ENCODE assay signal across 13 cellular contexts in the genomic region with DNA sequence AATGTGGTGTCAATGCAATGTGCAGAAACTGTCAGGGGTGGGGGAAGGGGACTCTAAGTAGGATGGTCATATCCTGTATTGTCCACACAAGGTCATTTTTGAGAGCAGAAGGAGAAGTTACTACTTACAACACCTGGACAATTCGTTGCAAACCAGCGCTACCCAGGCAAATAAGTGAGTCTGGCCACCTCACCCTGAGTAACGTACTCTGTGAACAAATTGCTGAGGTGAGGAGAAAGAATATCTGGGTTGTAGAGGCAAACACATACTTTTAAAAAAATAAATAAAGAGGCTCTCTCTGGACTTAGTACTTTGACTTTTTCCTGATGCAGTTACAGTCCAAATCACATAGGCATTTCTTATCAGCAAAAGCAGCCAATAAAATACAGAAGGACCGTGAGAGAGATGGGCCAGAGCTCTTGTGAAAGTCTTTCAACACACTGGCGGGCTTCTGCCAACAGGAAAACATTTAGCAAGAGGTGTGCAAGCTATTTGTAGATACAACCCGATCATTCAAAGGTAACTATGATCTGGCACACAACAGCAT.
DNase-seq lines count a peak whose midpoint lies in the region; ATAC-seq and TF ChIP-seq lines count a peak whose summit lies in the region.
"Had no signal": no experiment of that assay in that cellular context is flagged by ENCODE, and none has a peak within 500 bp of the region (broad histone marks: within the 10 kb centered on the region; RNA-seq: fewer than 3 reads in every experiment).

No MANE protein-coding gene starts in this region.

- no peaks in the 10 kb centered on the region for H3K79me1 ChIP-seq in IMR-90 (ENCODE audit: low read depth in 1 of 2, low read length in 2 of 2)

- no peak overlapping the region for H3K56ac ChIP-seq in IMR-90 (ENCODE audit: extremely low read depth, insufficient read depth, low read length)

- peaks cover 8% of the 10 kb centered on the region; the same call in 1 of the 2 replicates for H3K9me1 ChIP-seq in IMR-90 (ENCODE audit: insufficient read depth, low read length)

- DNase-seq in IMR-90: peak; percentile 17
- DNase-seq in left kidney (ENCODE audit: low read depth, low spot score): peak; percentile 17
- DNase-seq in spleen: no peak
- DNase-seq in stimulated activated CD4-positive, alpha-beta T cell treated with anti-CD3 and anti-CD28 coated beads, Interleukin-1b, Interleukin-23, amount 100 ng/mL, for 48 hours: no peak
- DNase-seq in H7: no peak
- DNase-seq in OCI-LY7 (ENCODE audit: low spot score): no peak
- DNase-seq: activated CD4-positive, alpha-beta T cell treated with anti-CD3 and anti-CD28 coated beads, Interleukin-2, amount 50 U/mL, for 4 hours; DMS79 treated with DMSO at 0.1 percent for 48 hours; NCI-H1105; SJCRH30; stimulated activated naive CD8-positive, alpha-beta T cell treated with anti-CD3 and anti-CD28 coated beads, Interleukin-15, Interleukin-2, amounts not matched to agents 100 U/mL and 50 U/mL, for 24 hours had no signal

- H3K27me3 ChIP-seq in IMR-90 (ENCODE audit: control insufficient read depth, insufficient read depth, low read length) (no peaks in the 10 kb centered on the region), OCI-LY3 (ENCODE audit: low read depth, low read length) (no peaks in the 10 kb centered on the region), spleen (replicated peaks in 1 of 7) (no peaks in the 10 kb centered on the region), H7 (ENCODE audit: control insufficient read depth, insufficient read depth, low read length) (no peaks in the 10 kb centered on the region)

- peaks cover 16% of the 10 kb centered on the region for H3K4me1 ChIP-seq in IMR-90 (ENCODE audit: control insufficient read depth, insufficient read depth, low read length)
- H3K4me1 ChIP-seq in OCI-LY3 (ENCODE audit: low read length): peaks cover 84% of the 10 kb centered on the region
- peaks cover 0 to 56% (median 13%) of the 10 kb centered on the region in 6 donors for H3K4me1 ChIP-seq in spleen
- peaks cover 10% of the 10 kb centered on the region for H3K4me1 ChIP-seq in OCI-LY7 (ENCODE audit: insufficient read depth, low read length, poor library complexity, severe bottlenecking)
- H3K4me1 ChIP-seq: SJCRH30 had no signal

- H4K20me1 ChIP-seq in IMR-90 (ENCODE audit: insufficient read depth, low read length) (no peaks in the 10 kb centered on the region), OCI-LY3 (ENCODE audit: insufficient read depth, low read length) (no peaks in the 10 kb centered on the region), OCI-LY7 (ENCODE audit: insufficient read depth, low read length) (no peaks in the 10 kb centered on the region)

- no peak overlapping the region for H3K18ac ChIP-seq in IMR-90 (ENCODE audit: low read depth, low read length)

- H3K9ac ChIP-seq in IMR-90 (ENCODE audit: low read depth, low read length) (no peak overlapping the region), OCI-LY3 (ENCODE audit: low read length) (peak overlapping the region; percentile 3; the same call in 1 of the 2 replicates)

- H3K23ac ChIP-seq in IMR-90 (ENCODE audit: low read depth, low read length): no peak overlapping the region

- no peak overlapping the region for H2AK5ac ChIP-seq in IMR-90 (ENCODE audit: low read depth, low read length)

- H3K36me3 ChIP-seq in IMR-90 (ENCODE audit: control insufficient read depth, insufficient read depth, low read length) (no peaks in the 10 kb centered on the region), OCI-LY3 (replicated peaks; ENCODE audit: low read depth, low read length) (no peaks in the 10 kb centered on the region), spleen (no peaks in the 10 kb centered on the region), H7 (replicated peaks; ENCODE audit: control insufficient read depth, insufficient read depth, low read length) (no peaks in the 10 kb centered on the region), OCI-LY7 (ENCODE audit: insufficient read depth, low read length) (no peaks in the 10 kb centered on the region; the same call in 1 of the 2 replicates)
- H3K36me3 ChIP-seq: SJCRH30 had no signal

- in situ Hi-C loops in IMR-90 (cut with MboI; ENCODE audit: low sequenced_read_pairs): no loop called here

- POLR2A ChIA-PET in IMR-90 (lab: Charles Lee; ENCODE audit: unreplicated experiment) (no interaction called here), OCI-LY7 (lab: Charles Lee) (interaction anchor here (0.7 to 0.8 kb wide), 2 partner anchors 8 to 20 kb away, joined by 3 to 4 read pairs; no protein-coding TSS in a partner anchor)

- H3K27ac ChIP-seq in IMR-90 (ENCODE audit: insufficient read depth, low read length): no peak overlapping the region
- H3K27ac ChIP-seq in OCI-LY3 (ENCODE audit: low read length): no peak overlapping the region
- peak overlapping the region in 7 of 8 donors; percentile 55 to 87 (median 76) for H3K27ac ChIP-seq in spleen
- no peak overlapping the region for H3K27ac ChIP-seq in OCI-LY7 (ENCODE audit: low read depth, low read length, poor library complexity, severe bottlenecking)
- H3K27ac ChIP-seq: SJCRH30 had no signal

- H2BK15ac ChIP-seq in IMR-90 (ENCODE audit: low read depth, low read length): no peak overlapping the region

- no peak overlapping the region for H2BK120ac ChIP-seq in IMR-90 (ENCODE audit: low read depth, low read length)

- no peak overlapping the region for H2BK20ac ChIP-seq in IMR-90 (ENCODE audit: low read depth, low read length)

- no peak for ATAC-seq in IMR-90 (ENCODE audit: low read depth)
- ATAC-seq: stimulated activated naive CD8-positive, alpha-beta T cell treated with anti-CD3 and anti-CD28 coated beads, Interleukin-15, Interleukin-2, amounts not matched to agents 100 U/mL and 50 U/mL, for 24 hours had no signal

- no peak overlapping the region for H3K14ac ChIP-seq in IMR-90 (replicated peaks; ENCODE audit: low read depth, low read length)

- CTCF ChIA-PET in IMR-90 (lab: Yijun Ruan, JAX) (no interaction called here), OCI-LY7 (lab: Charles Lee; ENCODE audit: unreplicated experiment) (no interaction called here)

- TF ChIP-seq CTCF in IMR-90 (conservative IDR thresholded peaks at IDR 0.05; ENCODE audit: low read depth, low read length): no peak
- no peak for TF ChIP-seq CTCF in OCI-LY3 (IDR thresholded peaks at IDR 0.05; ENCODE audit: low read depth, low read length)
- peak in 1 of 11 experiments; percentile 12 for TF ChIP-seq CTCF in spleen (IDR thresholded peaks at IDR 0.05 in 8 of 11, conservative IDR thresholded peaks at IDR 0.05 in 3 of 11)
- TF ChIP-seq CTCF in OCI-LY7 (conservative IDR thresholded peaks at IDR 0.05; ENCODE audit: low read length): no peak

- no peak overlapping the region for H2BK5ac ChIP-seq in IMR-90 (ENCODE audit: low read depth, low read length, poor library complexity, severe bottlenecking)

- no peak overlapping the region for H2AFZ ChIP-seq in IMR-90 (replicated peaks; ENCODE audit: low read length, poor library complexity)
- 0 out of 2 replicates have a peak overlapping the region, but pooled peaks have one; percentile 0 for H2AFZ ChIP-seq in OCI-LY3 (ENCODE audit: low read depth, low read length)
- no peak overlapping the region for H2AFZ ChIP-seq in OCI-LY7 (ENCODE audit: low read length)

- H3K4me2 ChIP-seq in IMR-90 (ENCODE audit: low read depth, low read length) (no peak overlapping the region), OCI-LY3 (ENCODE audit: low read length) (peak overlapping the region; percentile 17), OCI-LY7 (ENCODE audit: low read length) (no peak overlapping the region)

- H3K79me2 ChIP-seq in OCI-LY3 (ENCODE audit: low read length): no peaks in the 10 kb centered on the region
- H3K79me2 ChIP-seq in OCI-LY7 (ENCODE audit: insufficient read depth, low read depth, low read length): no peaks in the 10 kb centered on the region

- no peak overlapping the region for H4K5ac ChIP-seq in IMR-90 (ENCODE audit: low read depth, low read length)

- TF ChIP-seq POLR2A in IMR-90 (IDR thresholded peaks at IDR 0.05; ENCODE audit: low read depth, low read length) (no peak), spleen (IDR thresholded peaks at IDR 0.05) (no peak)

- H4K91ac ChIP-seq in IMR-90 (ENCODE audit: insufficient read depth, low read depth, low read length): no peak overlapping the region

- WGBS in IMR-90 (ENCODE audit: extremely low coverage in 2 of 2, insufficient read length in 1 of 2), 2 experiments: no CpG with 5 or more reads among the region's 6 CpGs
- WGBS in spleen, 5 donors: 35 to 64% (median 58%) methylated on average over 6 of the region's 6 CpGs

- no peak overlapping the region for H2AK9ac ChIP-seq in IMR-90 (replicated peaks; ENCODE audit: low read depth, low read length, poor library complexity)

- BruUV-seq in IMR-90 (replicated peaks; lab: Mats Ljungman, UMichigan) (no TSS peak), OCI-LY7 (replicated peaks; lab: Mats Ljungman, UMichigan) (no TSS peak)

- no peaks in the 10 kb centered on the region for H3K9me2 ChIP-seq in OCI-LY7 (ENCODE audit: insufficient read depth, low read length)

- TF ChIP-seq RAD21 in IMR-90 (IDR thresholded peaks at IDR 0.05; ENCODE audit: low read length): no peak

- H3K4me3 ChIP-seq in IMR-90 (ENCODE audit: insufficient read depth, low read depth, low read length): no peak overlapping the region
- H3K4me3 ChIP-seq in OCI-LY3 (ENCODE audit: low read length): no peak overlapping the region
- H3K4me3 ChIP-seq in spleen: peak overlapping the region in 1 of 8 donors; percentile 44
- no peak overlapping the region for H3K4me3 ChIP-seq in H7 (ENCODE audit: insufficient read depth, low read depth, low read length)
- no peak overlapping the region for H3K4me3 ChIP-seq in OCI-LY7 (ENCODE audit: low read depth, low read length, poor library complexity, severe bottlenecking)
- H3K4me3 ChIP-seq: SJCRH30, skin epidermis had no signal

- intact Hi-C loops in IMR-90 (cut with micrococcal nuclease) (no loop called here), spleen (cut with DNase I; ENCODE audit: low total_unique reads) (no loop called here), OCI-LY7 (cut with micrococcal nuclease; ENCODE audit: unreplicated experiment) (no loop called here)

- no peak overlapping the region for H4K8ac ChIP-seq in IMR-90 (ENCODE audit: low read depth in 2 of 2, low read length in 2 of 2)

- H3K4ac ChIP-seq in IMR-90 (ENCODE audit: low read depth, low read length): no peak overlapping the region; the same call in 1 of the 2 replicates

- H3K9me3 ChIP-seq in IMR-90 (ENCODE audit: control insufficient read depth, insufficient read depth, low read length) (no peaks in the 10 kb centered on the region), OCI-LY3 (ENCODE audit: insufficient read depth, low read length) (no peaks in the 10 kb centered on the region), spleen (no peaks in the 10 kb centered on the region), OCI-LY7 (ENCODE audit: low read length) (no peaks in the 10 kb centered on the region)
- H3K9me3 ChIP-seq: SJCRH30 had no signal

- dilution Hi-C loops in IMR-90 (cut with HindIII; ENCODE audit: low sequenced_read_pairs, unreplicated experiment): no loop called here

TF ChIP-seq in IMR-90, 13 proteins besides CTCF, POLR2A, EP300 and RAD21 (continues in another document):
- TF ChIP-seq MAZ (IDR thresholded peaks at IDR 0.05; ENCODE audit: borderline replicate concordance, low read depth, low read length): no peak

Comparison
In these comparisons a context has a peak if more than half of its experiments do, and no peak if none do; other contexts are left out.
1. DNase-seq: peak in IMR-90 (single experiment) and left kidney (single experiment); none in spleen (single experiment), stimulated activated CD4-positive, alpha-beta T cell treated with anti-CD3 and anti-CD28 coated beads, Interleukin-1b, Interleukin-23, amount 100 ng/mL, for 48 hours (single experiment), H7 (single experiment) and OCI-LY7 (single experiment).
2. H3K27ac ChIP-seq: peak in spleen (7 of 8); none in IMR-90 (single experiment), OCI-LY3 (single experiment) and OCI-LY7 (single experiment).